In the genomic region with DNA sequence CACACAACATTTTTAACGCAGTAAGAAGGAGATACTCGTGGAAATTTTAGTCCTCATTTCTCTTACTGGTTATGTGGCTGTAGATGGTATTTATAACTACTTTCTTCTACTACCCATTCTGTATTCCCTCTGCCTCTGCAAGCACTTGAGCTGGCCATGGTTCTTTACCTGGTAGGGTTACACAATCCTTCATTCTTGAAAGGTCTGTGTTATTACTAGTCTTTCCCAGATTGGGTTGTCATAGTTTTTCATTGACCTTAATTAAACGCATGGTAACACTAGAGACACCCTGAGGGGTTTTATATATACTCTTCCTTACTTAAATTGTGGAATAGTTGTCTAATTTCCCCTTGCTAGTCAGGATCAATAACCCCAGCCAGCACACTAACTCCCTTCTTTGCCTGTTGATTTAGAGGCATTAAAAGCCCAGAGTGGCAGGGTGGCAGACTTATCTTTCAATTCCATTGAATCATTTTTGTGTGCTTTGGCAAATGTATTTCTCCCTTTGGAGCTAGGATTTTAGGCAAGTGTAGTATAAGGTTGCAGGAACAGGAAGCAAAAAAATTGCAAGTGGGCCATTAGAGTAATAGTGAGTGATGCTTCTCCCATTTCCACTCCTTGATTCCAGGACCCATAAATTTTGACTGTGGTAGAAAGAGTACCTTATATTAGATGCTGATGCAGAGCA, we compare ENCODE assay signal across 12 cellular contexts.
"Had no signal": no experiment of that assay in that cellular context is flagged by ENCODE, and none has a peak within 500 bp of the region (broad histone marks: within the 10 kb centered on the region; RNA-seq: fewer than 3 reads in every experiment).

No MANE protein-coding gene starts in this region.

- H3K27ac Mint-ChIP-seq: effector memory CD8-positive, alpha-beta T cell; naive thymus-derived CD4-positive, alpha-beta T cell; nephron progenitor cell had no signal

- H3K36me3 Mint-ChIP-seq: naive thymus-derived CD4-positive, alpha-beta T cell had no signal

- H3K27ac ChIP-seq: heart right ventricle, psoas muscle had no signal

- H3K4me1 Mint-ChIP-seq: naive thymus-derived CD4-positive, alpha-beta T cell; nephron progenitor cell had no signal

- DNase-seq: cortex of kidney; effector memory CD8-positive, alpha-beta T cell; heart right ventricle; hypothalamus; kidney glomerular epithelial cell; naive thymus-derived CD4-positive, alpha-beta T cell; nephron progenitor cell; psoas muscle; small intestine; stimulated activated CD4-positive, alpha-beta T cell treated with anti-CD3 and anti-CD28 coated beads, Interleukin-12 subunit alpha, Interleukin-12 subunit beta, amount 100 ng/mL, for 4 hours; stimulated activated naive CD4-positive, alpha-beta T cell treated with Interleukin-2 at 50 U/mL for 16 hours had no signal

- ATAC-seq: effector memory CD8-positive, alpha-beta T cell; naive thymus-derived CD4-positive, alpha-beta T cell; psoas muscle had no signal

- H3K9me3 Mint-ChIP-seq: effector memory CD8-positive, alpha-beta T cell had no signal

- H3K4me3 Mint-ChIP-seq: effector memory CD8-positive, alpha-beta T cell; naive thymus-derived CD4-positive, alpha-beta T cell; nephron progenitor cell had no signal

- H3K4me3 ChIP-seq: dorsolateral prefrontal cortex, heart right ventricle, psoas muscle had no signal
